ENCODE assay signal across 28 cellular contexts in genomic region chr16:13829712-13830304, GRCh38.
DNase-seq lines count a peak whose midpoint lies in the region; ATAC-seq and FAIRE-seq lines count a peak whose summit lies in the region.
"Had no signal": no experiment of that assay in that cellular context is flagged by ENCODE, and none has a peak within 500 bp of the region (broad histone marks: within the 10 kb centered on the region; RNA-seq: fewer than 3 reads in every experiment).

No MANE protein-coding gene starts in this region.

- ATAC-seq in GM19351 (IDR thresholded peaks at IDR 0.05; ENCODE audit: unreplicated experiment) = no peak
- ATAC-seq: esophagus mucosa; heart right ventricle; lower lobe of right lung; mucosa of descending colon; stimulated activated naive B cell treated with anti-CD40 and anti-IgM and Interleukin-4, amounts not matched to agents 10 μg/mL and 1 μg/mL and 100 μg/mL, for 72 hours had no signal

- peak; percentile 27 for DNase-seq in NCI-H345 (lab: John Stamatoyannopoulos, UW)
- DNase-seq in NCI-H345 treated with DMSO at 0.1 percent for 48 hours (lab: John Stamatoyannopoulos, UW; ENCODE audit: unreplicated experiment) = no peak
- DNase-seq in NCI-H2171 (lab: John Stamatoyannopoulos, UW) = peak; percentile 9
- DNase-seq in foreskin melanocyte = peak; percentile 13
- peak; percentile 52 for DNase-seq in urothelium cell line (ENCODE audit: low spot score)
- no peak for DNase-seq in RKO (ENCODE audit: low spot score)
- no peak for DNase-seq in UCSD-AML1 (lab: John Stamatoyannopoulos, UW; ENCODE audit: unreplicated experiment)
- DNase-seq: activated CD8-positive, alpha-beta memory T cell treated with anti-CD3 and anti-CD28 coated beads for 24 hours; activated gamma-delta T cell; activated T-cell treated with anti-CD3 and anti-CD28 coated beads, Interleukin-2, amount 50 U/mL, for 1 hour; AML-193; CD4-positive, alpha-beta memory T cell; central memory CD4-positive, alpha-beta T cell; endodermal cell; foreskin fibroblast; GOT3; heart right ventricle; IMR-90; lower lobe of right lung; mucosa of descending colon; NCI-H1092; NCI-H82; sigmoid colon; stimulated activated naive B cell treated with anti-CD40 and anti-IgM and Interleukin-4, amounts not matched to agents 10 μg/mL and 1 μg/mL and 100 μg/mL, for 72 hours; uterus had no signal

- FAIRE-seq in urothelium cell line (lab: Jason Lieb, UNC) = no peak
- FAIRE-seq: A204.1 had no signal

Comparison
In these comparisons a context has a peak if more than half of its experiments do, and no peak if none do; other contexts are left out.
1. DNase-seq: peak in NCI-H345 (single experiment), NCI-H2171 (single experiment), foreskin melanocyte (single experiment) and urothelium cell line (single experiment); none in NCI-H345 treated with DMSO at 0.1 percent for 48 hours (single experiment), RKO (single experiment) and UCSD-AML1 (single experiment).